In the genomic region with DNA sequence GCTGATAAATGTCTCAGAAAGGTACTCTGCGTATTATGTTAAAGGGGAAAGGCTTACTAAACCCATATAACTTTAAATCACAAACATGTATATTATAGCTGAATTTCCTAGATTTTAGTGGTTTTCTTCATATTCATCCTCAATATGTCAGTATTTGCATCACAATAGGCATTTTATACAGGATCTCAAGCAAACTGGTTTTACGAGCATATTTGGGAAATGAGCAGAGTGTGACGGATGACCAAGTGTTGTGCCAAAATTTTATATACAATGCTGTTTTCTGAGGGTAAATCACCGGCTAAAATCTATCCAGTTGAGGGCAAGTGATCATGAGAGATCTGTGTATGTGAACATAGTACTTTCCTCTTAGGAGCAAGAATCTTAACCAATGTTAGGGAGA, we compare ENCODE assay signal across 34 cellular contexts.
"Had no signal": no experiment of that assay in that cellular context is flagged by ENCODE, and none has a peak within 500 bp of the region (broad histone marks: within the 10 kb centered on the region; RNA-seq: fewer than 3 reads in every experiment).

No MANE protein-coding gene starts in this region.

- H3K9me3 Mint-ChIP-seq: activated B cell treated with CpG ODN at 0.5 μM for 24 hours had no signal

- H3K9me3 ChIP-seq: Peyer's patch, SJSA1 had no signal

- H3K27ac ChIP-seq: Peyer's patch, RWPE1, SJSA1 had no signal

- H3K4me1 Mint-ChIP-seq: activated B cell treated with CpG ODN at 0.5 μM for 24 hours had no signal

- H3K4me3 ChIP-seq: MG63, Peyer's patch, SJSA1 had no signal

- H3K27me3 Mint-ChIP-seq: activated B cell treated with CpG ODN at 0.5 μM for 24 hours; activated CD4-positive, alpha-beta T cell treated with anti-CD3 and anti-CD28 coated beads, Interleukin-2, amount 10 ng/mL, durations not matched to agents 24 days and 14 days; activated naive CD8-positive, alpha-beta T cell; activated T-cell treated with anti-CD3 and anti-CD28 coated beads, Interleukin-2, amount 50 U/mL, for 24 hours had no signal

- H3K36me3 ChIP-seq: MG63, Peyer's patch had no signal

- DNase-seq: activated B cell treated with CpG ODN at 0.5 μM for 24 hours; activated CD4-positive, alpha-beta T cell treated with anti-CD3 and anti-CD28 coated beads for 1 hour; activated CD4-positive, alpha-beta T cell treated with anti-CD3 and anti-CD28 coated beads, Interleukin-2, amount 10 ng/mL, durations not matched to agents 24 days and 14 days; activated CD4-positive, alpha-beta T cell treated with anti-CD3 and anti-CD28 coated beads, Interleukin-2, amount 50 U/mL, for 48 hours; activated CD8-positive, alpha-beta memory T cell treated with anti-CD3 and anti-CD28 coated beads, Interleukin-2, amount 10 ng/mL, durations not matched to agents 7 days and 5 days; activated gamma-delta T cell; activated naive CD4-positive, alpha-beta T cell treated with anti-CD3 and anti-CD28 coated beads for 36 hours; activated T-cell treated with anti-CD3 and anti-CD28 coated beads, Interleukin-2, amount 50 U/mL, for 24 hours; anterior cingulate cortex; cerebellar nuclear complex; KG1; MG63; MV-4-11; NCI-H1092 treated with DMSO at 0.1 percent for 48 hours; NCI-H1417 treated with DMSO at 0.1 percent for 48 hours; NCI-H1694; NCI-H2029; NCI-H2107; NCI-H2171 treated with DMSO at 0.1 percent for 48 hours; NCI-H345; NCI-H510A; NCI-H526 treated with DMSO at 0.1 percent for 48 hours; NCI-H82; NK-92 treated with Interleukin-12 subunit alpha and Interleukin-12 subunit beta, amount 100 ng/mL, for 24 hours; OCI-M1; Peyer's patch; SHP77; SW 1271; T-helper 9 cell had no signal

- ATAC-seq: activated CD8-positive, alpha-beta memory T cell treated with anti-CD3 and anti-CD28 coated beads, Interleukin-2, amount 10 ng/mL, durations not matched to agents 7 days and 5 days; SK-N-SH treated with all-trans-retinoic acid at 6 μM for 48 hours had no signal

- H3K4me3 Mint-ChIP-seq: activated B cell treated with CpG ODN at 0.5 μM for 24 hours; activated CD4-positive, alpha-beta T cell treated with anti-CD3 and anti-CD28 coated beads, Interleukin-2, amount 10 ng/mL, durations not matched to agents 24 days and 14 days; activated CD8-positive, alpha-beta memory T cell treated with anti-CD3 and anti-CD28 coated beads, Interleukin-2, amount 10 ng/mL, durations not matched to agents 7 days and 5 days; activated naive CD4-positive, alpha-beta T cell treated with anti-CD3 and anti-CD28 coated beads for 36 hours; activated naive CD8-positive, alpha-beta T cell; activated T-cell treated with anti-CD3 and anti-CD28 coated beads, Interleukin-2, amount 50 U/mL, for 24 hours; activated T-helper 1 cell treated with anti-CD3 and anti-CD28 coated beads, Interleukin-12 subunit alpha, Interleukin-12 subunit beta, Interleukin-2, Interleukin-4 antibody, amounts not matched to agents 30 ng/mL and 10 ng/mL and 1 ng/mL, durations not matched to agents 14 hours and 24 hours and 36 hours had no signal

- H3K4me1 ChIP-seq: Peyer's patch, SJSA1 had no signal

- H3K27me3 ChIP-seq: MG63, Peyer's patch, SJSA1 had no signal

- H3K27ac Mint-ChIP-seq: activated B cell treated with CpG ODN at 0.5 μM for 24 hours; activated CD4-positive, alpha-beta T cell treated with anti-CD3 and anti-CD28 coated beads, Interleukin-2, amount 10 ng/mL, durations not matched to agents 24 days and 14 days; activated CD8-positive, alpha-beta memory T cell treated with anti-CD3 and anti-CD28 coated beads, Interleukin-2, amount 10 ng/mL, durations not matched to agents 7 days and 5 days; activated naive CD4-positive, alpha-beta T cell treated with anti-CD3 and anti-CD28 coated beads for 36 hours; activated naive CD8-positive, alpha-beta T cell; activated T-cell treated with anti-CD3 and anti-CD28 coated beads, Interleukin-2, amount 50 U/mL, for 24 hours; activated T-helper 1 cell treated with anti-CD3 and anti-CD28 coated beads, Interleukin-12 subunit alpha, Interleukin-12 subunit beta, Interleukin-2, Interleukin-4 antibody, amounts not matched to agents 30 ng/mL and 10 ng/mL and 1 ng/mL, durations not matched to agents 14 hours and 24 hours and 36 hours had no signal

- H3K36me3 Mint-ChIP-seq: activated CD8-positive, alpha-beta memory T cell treated with anti-CD3 and anti-CD28 coated beads, Interleukin-2, amount 10 ng/mL, durations not matched to agents 7 days and 5 days had no signal
